30 cellular contexts compared by ENCODE assay signal in the genomic region with DNA sequence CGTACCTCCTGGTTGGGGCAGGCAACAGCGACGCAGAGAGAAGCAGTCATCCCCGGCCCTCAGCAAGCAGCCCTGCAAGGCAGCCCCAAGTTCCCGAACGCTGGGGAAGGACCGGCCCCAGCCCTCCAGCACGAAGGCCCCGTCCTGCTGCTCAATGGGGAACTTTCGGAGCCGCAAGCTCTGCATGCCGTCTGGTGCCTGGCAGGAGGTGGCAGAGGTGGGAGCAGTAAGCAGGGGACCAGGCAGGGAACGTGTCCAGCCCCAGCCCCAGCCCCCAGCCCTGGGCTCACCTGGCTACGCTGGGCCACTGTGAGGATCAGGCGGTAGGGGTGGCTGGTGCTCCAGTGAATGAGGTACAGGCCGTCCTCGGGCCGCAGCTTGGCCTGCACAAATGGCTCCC.
"Had no signal": no experiment of that assay in that cellular context is flagged by ENCODE, and none has a peak within 500 bp of the region (broad histone marks: within the 10 kb centered on the region; RNA-seq: fewer than 3 reads in every experiment).

No MANE protein-coding gene starts in this region.

- ATAC-seq: heart right ventricle; left lung; lower lobe of right lung; naive thymus-derived CD8-positive, alpha-beta T cell; right cardiac atrium had no signal

- H3K9me3 Mint-ChIP-seq: activated CD4-positive, alpha-beta memory T cell treated with anti-CD3 and anti-CD28 coated beads for 36 hours; activated CD4-positive, alpha-beta T cell treated with anti-CD3 and anti-CD28 coated beads, Interleukin-2, amount 10 ng/mL, durations not matched to agents 24 days and 14 days; activated naive CD4-positive, alpha-beta T cell treated with anti-CD3 and anti-CD28 coated beads, Interleukin-2, amount 10 ng/mL, durations not matched to agents 7 days and 5 days; activated naive CD8-positive, alpha-beta T cell treated with anti-CD3 and anti-CD28 coated beads, Interleukin-2, amount 10 ng/mL, durations not matched to agents 7 days and 5 days; activated T-helper 1 cell treated with anti-CD3 and anti-CD28 coated beads, Interleukin-12 subunit alpha, Interleukin-12 subunit beta, Interleukin-2, Interleukin-4 antibody, amounts not matched to agents 30 ng/mL and 10 ng/mL and 1 ng/mL, durations not matched to agents 14 hours and 24 hours and 36 hours; brain; naive thymus-derived CD8-positive, alpha-beta T cell had no signal

- H3K4me3 Mint-ChIP-seq: activated CD4-positive, alpha-beta memory T cell treated with anti-CD3 and anti-CD28 coated beads for 36 hours; activated CD4-positive, alpha-beta T cell treated with anti-CD3 and anti-CD28 coated beads, Interleukin-2, amount 10 ng/mL, durations not matched to agents 24 days and 14 days; activated naive CD4-positive, alpha-beta T cell treated with anti-CD3 and anti-CD28 coated beads, Interleukin-2, amount 10 ng/mL, durations not matched to agents 7 days and 5 days; activated naive CD8-positive, alpha-beta T cell treated with anti-CD3 and anti-CD28 coated beads, Interleukin-2, amount 10 ng/mL, durations not matched to agents 7 days and 5 days; activated T-helper 1 cell treated with anti-CD3 and anti-CD28 coated beads, Interleukin-12 subunit alpha, Interleukin-12 subunit beta, Interleukin-2, Interleukin-4 antibody, amounts not matched to agents 30 ng/mL and 10 ng/mL and 1 ng/mL, durations not matched to agents 14 hours and 24 hours and 36 hours; brain; naive thymus-derived CD8-positive, alpha-beta T cell had no signal

- DNase-seq: activated CD4-positive, alpha-beta memory T cell treated with anti-CD3 and anti-CD28 coated beads for 36 hours; activated CD4-positive, alpha-beta T cell treated with anti-CD3 and anti-CD28 coated beads, Interleukin-2, amount 10 ng/mL, durations not matched to agents 24 days and 14 days; activated CD4-positive, CD25-positive, alpha-beta regulatory T cell treated with anti-CD3 and anti-CD28 coated beads, Interleukin-2, amount 50 U/mL, for 72 hours; activated CD8-positive, alpha-beta memory T cell treated with anti-CD3 and anti-CD28 coated beads, Interleukin-2, amount 50 U/mL, for 4 hours; activated gamma-delta T cell; activated naive CD4-positive, alpha-beta T cell treated with anti-CD3 and anti-CD28 coated beads, Interleukin-2, amount 10 ng/mL, durations not matched to agents 7 days and 5 days; activated naive CD8-positive, alpha-beta T cell treated with anti-CD3 and anti-CD28 coated beads, Interleukin-2, amount 10 ng/mL, durations not matched to agents 7 days and 5 days; activated T-cell treated with anti-CD3 and anti-CD28 coated beads, Interleukin-2, amount 50 U/mL, for 1 hour; cerebellar nuclear complex; colonic mucosa; effector CD8-positive, alpha-beta T cell; esophagus squamous epithelium; foreskin melanocyte; heart right ventricle; left lung; lower lobe of right lung; mesenchymal stem cell; naive thymus-derived CD8-positive, alpha-beta T cell; posterior cingulate gyrus; right cardiac atrium; spleen; stimulated activated naive CD4-positive, alpha-beta T cell; T-helper 2 cell; tibial artery had no signal

- H3K27ac Mint-ChIP-seq: activated CD4-positive, alpha-beta memory T cell treated with anti-CD3 and anti-CD28 coated beads for 36 hours; activated CD4-positive, alpha-beta T cell treated with anti-CD3 and anti-CD28 coated beads, Interleukin-2, amount 10 ng/mL, durations not matched to agents 24 days and 14 days; activated naive CD4-positive, alpha-beta T cell treated with anti-CD3 and anti-CD28 coated beads, Interleukin-2, amount 10 ng/mL, durations not matched to agents 7 days and 5 days; activated naive CD8-positive, alpha-beta T cell treated with anti-CD3 and anti-CD28 coated beads, Interleukin-2, amount 10 ng/mL, durations not matched to agents 7 days and 5 days; activated T-helper 1 cell treated with anti-CD3 and anti-CD28 coated beads, Interleukin-12 subunit alpha, Interleukin-12 subunit beta, Interleukin-2, Interleukin-4 antibody, amounts not matched to agents 30 ng/mL and 10 ng/mL and 1 ng/mL, durations not matched to agents 14 hours and 24 hours and 36 hours; brain; naive thymus-derived CD8-positive, alpha-beta T cell had no signal

- H3K27me3 ChIP-seq: ascending aorta, cardiac muscle cell, colonic mucosa, esophagus squamous epithelium, heart right ventricle, left lung, spleen, suprapubic skin, tibial artery had no signal

- H3K4me1 ChIP-seq: ascending aorta, colonic mucosa, esophagus squamous epithelium, heart right ventricle, left lung, lower lobe of right lung, spleen, suprapubic skin, tibial artery had no signal

- H3K27me3 Mint-ChIP-seq: activated CD4-positive, alpha-beta memory T cell treated with anti-CD3 and anti-CD28 coated beads for 36 hours; activated CD4-positive, alpha-beta T cell treated with anti-CD3 and anti-CD28 coated beads, Interleukin-2, amount 10 ng/mL, durations not matched to agents 24 days and 14 days; activated naive CD4-positive, alpha-beta T cell treated with anti-CD3 and anti-CD28 coated beads, Interleukin-2, amount 10 ng/mL, durations not matched to agents 7 days and 5 days; activated naive CD8-positive, alpha-beta T cell treated with anti-CD3 and anti-CD28 coated beads, Interleukin-2, amount 10 ng/mL, durations not matched to agents 7 days and 5 days; brain; naive thymus-derived CD8-positive, alpha-beta T cell had no signal

- H3K27ac ChIP-seq: ascending aorta, cardiac muscle cell, colonic mucosa, epithelial cell of prostate, esophagus squamous epithelium, heart right ventricle, left lung, lower lobe of right lung, spleen, suprapubic skin, tibial artery had no signal

- H3K4me1 Mint-ChIP-seq: activated naive CD4-positive, alpha-beta T cell treated with anti-CD3 and anti-CD28 coated beads, Interleukin-2, amount 10 ng/mL, durations not matched to agents 7 days and 5 days; brain had no signal

- H3K9me3 ChIP-seq: ascending aorta, colonic mucosa, esophagus squamous epithelium, heart right ventricle, left lung, lower lobe of right lung, spleen, suprapubic skin, tibial artery had no signal

- H3K4me3 ChIP-seq: ascending aorta, cardiac muscle cell, colonic mucosa, esophagus squamous epithelium, heart right ventricle, left lung, lower lobe of right lung, spleen, suprapubic skin, tibial artery had no signal
